Comparison of ENCODE assay signal across 1 cellular context in genomic region chr9:69215774-69216482, GRCh38.
TF ChIP-seq lines count a peak whose summit lies in the region.

No MANE protein-coding gene starts in this region.

TF ChIP-seq in K562, 482 proteins besides CTCF, POLR2A, EP300 and RAD21 (continued from another document and continues in another):
- TF ChIP-seq U2AF1 (optimal IDR thresholded peaks at IDR 0.05; ENCODE audit: low read depth, low read length) (no peak), SMARCA4 (IDR thresholded peaks at IDR 0.05) (peak; percentile 98), ZNF146 (CRISPR knock-in tag; IDR thresholded peaks at IDR 0.05; ENCODE audit: unreplicated experiment) (no peak), MBD2 (IDR thresholded peaks at IDR 0.05; ENCODE audit: borderline replicate concordance, low read depth) (peak; percentile 63; the same call in 1 of the 2 replicates), THRA (IDR thresholded peaks at IDR 0.05) (no peak), MGA (IDR thresholded peaks at IDR 0.05) (no peak), ZBTB26 (CRISPR knock-in tag; IDR thresholded peaks at IDR 0.05) (no peak), CEBPG (CRISPR knock-in tag; IDR thresholded peaks at IDR 0.05) (peak; percentile 78), CEBPG (tag; conservative IDR thresholded peaks at IDR 0.05 in 1 of 2, IDR thresholded peaks at IDR 0.05 in 1 of 2) (peak; percentile 35 to 61; a peak in 2 of 4 replicates), ZNF609 (CRISPR knock-in tag; IDR thresholded peaks at IDR 0.05; ENCODE audit: borderline replicate concordance) (no peak), XRCC5 (IDR thresholded peaks at IDR 0.05; ENCODE audit: low read depth, low read length) (no peak), SIN3B (IDR thresholded peaks at IDR 0.05; ENCODE audit: low read depth) (no peak), ERF (CRISPR knock-in tag; IDR thresholded peaks at IDR 0.05) (0 out of 2 replicates have a peak, but pooled peaks have one; percentile 32), ZNF436 (CRISPR knock-in tag; IDR thresholded peaks at IDR 0.05) (no peak), KDM1A (IDR thresholded peaks at IDR 0.05) (peak; percentile 91 to 92), ZBTB12 (CRISPR knock-in tag; IDR thresholded peaks at IDR 0.05) (peak; percentile 11; the same call in 1 of the 2 replicates), HNRNPK (IDR thresholded peaks at IDR 0.05; ENCODE audit: low read depth, low read length, poor library complexity, severe bottlenecking) (no peak), RNF2 (IDR thresholded peaks at IDR 0.05) (peak; percentile 86), SREBF1 (IDR thresholded peaks at IDR 0.05; ENCODE audit: borderline replicate concordance, low read depth, low read length) (no peak), ZNF24 (IDR thresholded peaks at IDR 0.05) (peak; percentile 72; the same call in 1 of the 2 replicates), ETV6 (IDR thresholded peaks at IDR 0.05; ENCODE audit: borderline replicate concordance in 1 of 2, low read depth in 2 of 2, low read length in 1 of 2) (no peak), ETV6 (CRISPR knock-in tag; IDR thresholded peaks at IDR 0.05; ENCODE audit: borderline replicate concordance) (no peak), KAT2B (IDR thresholded peaks at IDR 0.05; ENCODE audit: low read depth, low read length) (no peak), ZNF830 (CRISPR knock-in tag; IDR thresholded peaks at IDR 0.05) (no peak), MECOM (CRISPR knock-in tag; IDR thresholded peaks at IDR 0.05) (no peak), AFF1 (IDR thresholded peaks at IDR 0.05; ENCODE audit: low read depth in 1 of 2, partially characterized antibody in 2 of 2) (peak in 1 of 2 experiments; percentile 91), DLX4 (CRISPR knock-in tag; IDR thresholded peaks at IDR 0.05) (no peak), TGIF2 (CRISPR knock-in tag; IDR thresholded peaks at IDR 0.05) (no peak), NR2F6 (CRISPR knock-in tag; IDR thresholded peaks at IDR 0.05) (no peak)
